ENCODE assay signal across 17 cellular contexts in the genomic region with DNA sequence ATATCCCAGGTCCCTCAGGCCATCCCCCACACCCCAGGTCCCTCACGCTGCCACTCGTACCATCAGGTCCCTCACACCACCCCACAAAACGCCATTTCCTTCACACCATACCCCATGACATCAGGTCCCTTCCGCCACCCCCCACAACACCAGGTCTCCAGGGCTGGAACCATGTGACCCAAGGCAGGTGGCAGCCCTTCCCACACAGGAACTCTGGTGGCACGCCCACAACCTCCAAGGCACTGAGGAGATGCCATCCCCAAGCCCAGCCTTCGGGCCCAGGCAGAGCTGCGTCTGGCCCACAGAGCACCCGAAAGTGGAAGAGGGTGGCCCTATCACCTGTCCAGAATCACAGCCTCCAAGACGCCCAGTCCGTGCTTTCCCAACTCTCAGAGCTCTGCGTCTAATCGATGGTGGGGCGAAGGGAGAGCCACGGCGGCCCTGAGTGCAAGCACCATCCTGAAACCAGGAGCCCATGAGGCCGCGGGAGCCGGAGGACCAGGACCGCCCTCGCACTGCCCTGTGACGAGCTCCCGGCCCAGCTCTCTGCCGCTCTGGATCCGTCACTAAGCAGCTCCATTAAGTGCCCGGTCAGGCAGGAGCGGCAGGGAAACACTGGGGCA. TPM values are rescaled to one million over a fixed set of nuclear protein-coding genes. Genes with fewer than 3 reads are reported as not detected.
DNase-seq lines count a peak whose midpoint lies in the region; ATAC-seq and TF ChIP-seq lines count a peak whose summit lies in the region.
"Had no signal": no experiment of that assay in that cellular context is flagged by ENCODE, and none has a peak within 500 bp of the region (broad histone marks: within the 10 kb centered on the region; RNA-seq: fewer than 3 reads in every experiment).

No MANE protein-coding gene starts in this region.

- POLR2A ChIA-PET in HEK293 (lab: Yijun Ruan, JAX): interaction anchor here (1.2 kb wide), 1 partner anchor 69 kb away, joined by 5 read pairs; a partner anchor contains a TSS

- H3K27ac Mint-ChIP-seq in stimulated activated effector memory CD8-positive, alpha-beta T cell treated with anti-CD3 and anti-CD28 coated beads, Interleukin-12 subunit alpha, Interleukin-12 subunit beta, amount 100 ng/mL, for 72 hours: peak overlapping the region; percentile 80

- H3K4me3 ChIP-seq in HEK293 (ENCODE audit: low read depth, low read length): no peak overlapping the region
- H3K4me3 ChIP-seq: A549 had no signal

- no peak overlapping the region for H3K27ac ChIP-seq in HEK293 (ENCODE audit: extremely low read depth, low read depth, low read length)
- H3K27ac ChIP-seq: A549 had no signal

- no peak overlapping the region for H3K4me3 Mint-ChIP-seq in stimulated activated effector memory CD8-positive, alpha-beta T cell treated with anti-CD3 and anti-CD28 coated beads, Interleukin-12 subunit alpha, Interleukin-12 subunit beta, amount 100 ng/mL, for 72 hours

- H3K9me3 Mint-ChIP-seq in stimulated activated effector memory CD8-positive, alpha-beta T cell treated with anti-CD3 and anti-CD28 coated beads, Interleukin-12 subunit alpha, Interleukin-12 subunit beta, amount 100 ng/mL, for 72 hours: no peaks in the 10 kb centered on the region

- H3K36me3 Mint-ChIP-seq in stimulated activated effector memory CD8-positive, alpha-beta T cell treated with anti-CD3 and anti-CD28 coated beads, Interleukin-12 subunit alpha, Interleukin-12 subunit beta, amount 100 ng/mL, for 72 hours: no peaks in the 10 kb centered on the region

- no peak for ATAC-seq in stimulated activated effector memory CD8-positive, alpha-beta T cell treated with anti-CD3 and anti-CD28 coated beads, Interleukin-12 subunit alpha, Interleukin-12 subunit beta, amount 100 ng/mL, for 72 hours
- no peak for ATAC-seq in HG02588 (IDR thresholded peaks at IDR 0.05; ENCODE audit: unreplicated experiment)
- ATAC-seq: A549, HCT116, PC-3 had no signal

- peaks cover 0 to 12% of the 10 kb centered on the region in 2 experiments; a peak in 1 of 3 replicates for H3K36me3 ChIP-seq in HEK293 (ENCODE audit: control insufficient read depth in 2 of 2, insufficient read depth in 1 of 2, low read length in 2 of 2)

- H3K9me3 ChIP-seq in HEK293 (ENCODE audit: control insufficient read depth, insufficient read depth, low read depth, low read length): no peaks in the 10 kb centered on the region
- H3K9me3 ChIP-seq: A549 had no signal

- H3K4me1 Mint-ChIP-seq in stimulated activated effector memory CD8-positive, alpha-beta T cell treated with anti-CD3 and anti-CD28 coated beads, Interleukin-12 subunit alpha, Interleukin-12 subunit beta, amount 100 ng/mL, for 72 hours: peaks cover 70% of the 10 kb centered on the region

- TF ChIP-seq CTCF in HEK293 (tag by site-specific recombination; IDR thresholded peaks at IDR 0.05): no peak

- CTCF ChIA-PET in HEK293 (lab: Yijun Ruan, JAX): no interaction called here

- H3K4me1 ChIP-seq in HEK293 (ENCODE audit: control insufficient read depth, insufficient read depth, low read length): 0 out of 2 replicates have a peak, but pooled peaks cover 2% of the 10 kb centered on the region
- H3K4me1 ChIP-seq: A549 had no signal

- peak; percentile 56 for DNase-seq in activated effector memory CD4-positive, alpha-beta T cell treated with anti-CD3 and anti-CD28 coated beads, Interleukin-2, amount 50 U/mL, for 16 hours
- DNase-seq in activated effector memory CD4-positive, alpha-beta T cell treated with Interleukin-2 at 50 U/mL for 16 hours: no peak
- DNase-seq in islet precursor cell (peak; percentile 38), A172 (ENCODE audit: low spot score) (no peak)
- DNase-seq in stimulated activated effector memory CD8-positive, alpha-beta T cell treated with anti-CD3 and anti-CD28 coated beads, Interleukin-12 subunit alpha, Interleukin-12 subunit beta, amount 100 ng/mL, for 72 hours (ENCODE audit: low spot score in 2 of 2): no peak
- no peak for DNase-seq in activated CD4-positive, alpha-beta T cell treated with anti-CD3 and anti-CD28 coated beads for 4 hours
- DNase-seq: CD4-positive, alpha-beta memory T cell; DMS79 treated with DMSO at 0.1 percent for 48 hours; KBM-7; NCI-H1092; NCI-H1694 treated with DMSO at 0.1 percent for 48 hours; NCI-H446; PC-3 had no signal

TF ChIP-seq in HEK293, 187 proteins besides CTCF, POLR2A, EP300 and RAD21:
- TF ChIP-seq ZNF221 (tag by site-specific recombination; IDR thresholded peaks at IDR 0.05; ENCODE audit: borderline replicate concordance): no peak
- TF ChIP-seq KLF9 (tag by site-specific recombination; IDR thresholded peaks at IDR 0.05; ENCODE audit: low read depth): no peak
- no peak for TF ChIP-seq ZNF747 (tag by site-specific recombination; IDR thresholded peaks at IDR 0.05)
- TF ChIP-seq ZNF248 (tag by site-specific recombination; IDR thresholded peaks at IDR 0.05): no peak
- TF ChIP-seq, protein P1, sequence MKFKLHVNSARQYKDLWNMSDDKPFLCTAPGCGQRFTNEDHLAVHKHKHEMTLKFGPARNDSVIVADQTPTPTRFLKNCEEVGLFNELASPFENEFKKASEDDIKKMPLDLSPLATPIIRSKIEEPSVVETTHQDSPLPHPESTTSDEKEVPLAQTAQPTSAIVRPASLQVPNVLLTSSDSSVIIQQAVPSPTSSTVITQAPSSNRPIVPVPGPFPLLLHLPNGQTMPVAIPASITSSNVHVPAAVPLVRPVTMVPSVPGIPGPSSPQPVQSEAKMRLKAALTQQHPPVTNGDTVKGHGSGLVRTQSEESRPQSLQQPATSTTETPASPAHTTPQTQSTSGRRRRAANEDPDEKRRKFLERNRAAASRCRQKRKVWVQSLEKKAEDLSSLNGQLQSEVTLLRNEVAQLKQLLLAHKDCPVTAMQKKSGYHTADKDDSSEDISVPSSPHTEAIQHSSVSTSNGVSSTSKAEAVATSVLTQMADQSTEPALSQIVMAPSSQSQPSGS (tag by site-specific recombination; IDR thresholded peaks at IDR 0.05; ENCODE audit: low read depth): no peak
- TF ChIP-seq, protein P2, sequence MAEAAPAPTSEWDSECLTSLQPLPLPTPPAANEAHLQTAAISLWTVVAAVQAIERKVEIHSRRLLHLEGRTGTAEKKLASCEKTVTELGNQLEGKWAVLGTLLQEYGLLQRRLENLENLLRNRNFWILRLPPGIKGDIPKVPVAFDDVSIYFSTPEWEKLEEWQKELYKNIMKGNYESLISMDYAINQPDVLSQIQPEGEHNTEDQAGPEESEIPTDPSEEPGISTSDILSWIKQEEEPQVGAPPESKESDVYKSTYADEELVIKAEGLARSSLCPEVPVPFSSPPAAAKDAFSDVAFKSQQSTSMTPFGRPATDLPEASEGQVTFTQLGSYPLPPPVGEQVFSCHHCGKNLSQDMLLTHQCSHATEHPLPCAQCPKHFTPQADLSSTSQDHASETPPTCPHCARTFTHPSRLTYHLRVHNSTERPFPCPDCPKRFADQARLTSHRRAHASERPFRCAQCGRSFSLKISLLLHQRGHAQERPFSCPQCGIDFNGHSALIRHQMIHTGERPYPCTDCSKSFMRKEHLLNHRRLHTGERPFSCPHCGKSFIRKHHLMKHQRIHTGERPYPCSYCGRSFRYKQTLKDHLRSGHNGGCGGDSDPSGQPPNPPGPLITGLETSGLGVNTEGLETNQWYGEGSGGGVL (tag by site-specific recombination; IDR thresholded peaks at IDR 0.05): no peak
- no peak for TF ChIP-seq ZNF610 (tag by site-specific recombination; IDR thresholded peaks at IDR 0.05; ENCODE audit: borderline replicate concordance)
- TF ChIP-seq ZNF837 (tag by site-specific recombination; IDR thresholded peaks at IDR 0.05): no peak
- TF ChIP-seq GLIS1 (tag by site-specific recombination; IDR thresholded peaks at IDR 0.05): peak; percentile 57
- peak; percentile 72 for TF ChIP-seq ZFHX2 (tag by site-specific recombination; conservative IDR thresholded peaks at IDR 0.05)
- no peak for TF ChIP-seq ZBTB48 (tag by site-specific recombination; IDR thresholded peaks at IDR 0.05)
- peak; percentile 69 for TF ChIP-seq EGR2 (tag by site-specific recombination; IDR thresholded peaks at IDR 0.05; ENCODE audit: low read depth)
- no peak for TF ChIP-seq ZNF626 (tag by site-specific recombination; IDR thresholded peaks at IDR 0.05)
- TF ChIP-seq SP2 (tag by site-specific recombination; IDR thresholded peaks at IDR 0.05): no peak
- 0 out of 2 replicates have a peak, but pooled peaks have one; percentile 15 for TF ChIP-seq GLIS2 (tag by site-specific recombination; IDR thresholded peaks at IDR 0.05)

RNA-seq across cellular contexts. Expression of a gene that starts 12.7 kb away (rescaled TPM):
- 5.1 TPM in 2 replicates for total RNA-seq in A172 (2014; rRNA removed; shearing (Covaris generic))

Comparison
In these comparisons a context has a peak if more than half of its experiments do, and no peak if none do; other contexts are left out.
1. DNase-seq: peak in activated effector memory CD4-positive, alpha-beta T cell treated with anti-CD3 and anti-CD28 coated beads, Interleukin-2, amount 50 U/mL, for 16 hours (single experiment) and islet precursor cell (single experiment); none in activated effector memory CD4-positive, alpha-beta T cell treated with Interleukin-2 at 50 U/mL for 16 hours (single experiment), stimulated activated effector memory CD8-positive, alpha-beta T cell treated with anti-CD3 and anti-CD28 coated beads, Interleukin-12 subunit alpha, Interleukin-12 subunit beta, amount 100 ng/mL, for 72 hours (0 of 2), A172 (single experiment) and activated CD4-positive, alpha-beta T cell treated with anti-CD3 and anti-CD28 coated beads for 4 hours (0 of 2).